In the genomic region with DNA sequence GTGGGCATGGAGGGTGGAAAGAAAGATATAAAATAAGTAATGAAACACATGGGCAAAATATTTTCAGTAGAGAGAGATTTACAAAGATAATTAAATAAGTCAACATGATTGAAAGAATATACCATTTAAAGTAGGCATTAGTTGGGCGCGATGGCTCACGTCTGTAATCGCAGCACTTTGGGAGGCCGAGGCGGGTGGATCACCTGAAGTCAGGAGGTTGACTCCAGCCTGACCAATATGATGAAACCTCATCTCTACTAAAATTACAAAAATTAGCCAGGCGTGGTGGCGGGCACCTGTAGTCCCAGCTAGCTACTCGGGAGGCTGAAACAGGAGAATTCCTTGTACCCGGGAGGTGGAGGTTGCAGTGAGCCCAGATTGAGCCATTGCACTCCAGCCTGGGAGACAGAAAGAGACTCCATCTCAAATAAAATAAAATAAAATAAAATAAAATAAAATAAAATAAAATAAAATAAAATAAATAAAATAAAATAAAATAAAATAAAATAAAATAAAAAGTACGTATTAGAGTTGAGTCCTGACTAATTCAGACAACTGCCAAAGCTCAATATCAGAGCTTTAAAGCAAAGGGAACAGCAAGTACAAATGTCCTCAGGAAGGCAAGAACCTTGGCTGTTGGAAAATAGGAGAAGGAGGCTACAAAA, we compare ENCODE assay signal across 3 cellular contexts. TPM values are rescaled to one million over a fixed set of nuclear protein-coding genes. Genes with fewer than 3 reads are reported as not detected.
"Had no signal": no experiment of that assay in that cellular context is flagged by ENCODE, and none has a peak within 500 bp of the region (broad histone marks: within the 10 kb centered on the region; RNA-seq: fewer than 3 reads in every experiment).

No MANE protein-coding gene starts in this region.

RNA-seq across cellular contexts. Expression of gene TYRP1, which starts 15.6 kb away (rescaled TPM):
- total RNA-seq: tibial nerve, ureter, vagina had no signal
